Comparison of ENCODE assay signal across 8 cellular contexts in the genomic region with DNA sequence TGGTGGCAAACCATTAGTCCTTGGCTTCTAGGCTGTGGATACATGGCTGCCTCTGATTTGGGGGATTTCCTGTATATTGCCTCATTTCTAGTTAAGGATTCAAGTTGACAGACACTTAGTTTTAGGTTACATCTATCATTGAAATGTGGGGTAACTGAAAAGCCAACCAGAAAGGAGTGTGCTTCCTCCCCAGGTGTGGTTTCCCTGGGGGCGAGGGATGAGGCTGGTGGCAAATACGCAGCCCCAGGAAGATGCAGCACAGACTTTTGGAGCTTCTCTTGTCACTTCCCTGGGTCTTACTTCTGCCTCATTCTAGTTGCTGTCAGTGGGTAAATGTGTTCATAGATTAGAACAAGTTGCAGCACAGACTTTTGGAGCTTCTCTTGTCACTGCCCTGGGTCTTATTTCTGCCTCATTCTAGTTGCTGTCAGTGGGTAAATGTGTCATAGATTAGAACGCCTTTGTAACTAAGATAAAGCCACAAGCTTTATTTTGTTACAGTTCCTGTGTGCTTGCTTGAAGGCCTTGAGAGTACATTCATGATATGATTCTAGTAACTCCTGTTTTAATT.
DNase-seq lines count a peak whose midpoint lies in the region; ATAC-seq, FAIRE-seq and TF ChIP-seq lines count a peak whose summit lies in the region.

No MANE protein-coding gene starts in this region.

- POLR2A ChIA-PET in HepG2 (lab: Yijun Ruan, JAX), result interaction anchor here (1.5 kb wide), 1 partner anchor 38 kb away, joined by 8 read pairs; no protein-coding TSS in a partner anchor

- no peak for TF ChIP-seq POLR2A in HepG2 (IDR thresholded peaks at IDR 0.05; ENCODE audit: insufficient read depth in 1 of 2, low read depth in 2 of 2, low read length in 2 of 2)
- no peak for TF ChIP-seq POLR2A in uterus (IDR thresholded peaks at IDR 0.05)

- no peak overlapping the region for H3K4me2 ChIP-seq in HepG2 (ENCODE audit: low read depth, low read length)

- TF ChIP-seq EP300 in HepG2 (IDR thresholded peaks at IDR 0.05; ENCODE audit: low read depth in 2 of 2, low read length in 2 of 2) (no peak), HepG2 (CRISPR knock-in tag; IDR thresholded peaks at IDR 0.05; ENCODE audit: borderline replicate concordance) (no peak)

- no peak overlapping the region for H2AFZ ChIP-seq in HepG2 (ENCODE audit: low read length)

- ATAC-seq in HepG2, result no peak

- H3K9ac ChIP-seq in HepG2 (ENCODE audit: insufficient read depth, low read depth, low read length), result 0 out of 2 replicates have a peak overlapping the region, but pooled peaks have one; percentile 14

- H3K27ac ChIP-seq in HepG2 (ENCODE audit: extremely low read length, insufficient read depth, low read length) (peak overlapping the region; percentile 30), uterus (peak overlapping the region; percentile 71 to 85)

- intact Hi-C loops in HepG2 (cut with micrococcal nuclease; ENCODE audit: unreplicated experiment) (no loop called here), uterus (cut with DNase I; ENCODE audit: low total_unique reads) (no loop called here)

- no peak for TF ChIP-seq RAD21 in HepG2 (CRISPR knock-in tag; IDR thresholded peaks at IDR 0.05)

- no TSS peak for BruUV-seq in HepG2 (replicated peaks; lab: Mats Ljungman, UMichigan)

- no peak for TF ChIP-seq CTCF in HepG2 (CRISPR knock-in tag; IDR thresholded peaks at IDR 0.05)
- TF ChIP-seq CTCF in uterus (IDR thresholded peaks at IDR 0.05), result no peak
- TF ChIP-seq CTCF in GM13976 (IDR thresholded peaks at IDR 0.05; ENCODE audit: borderline replicate concordance, control extremely low read depth, extremely low read depth, insufficient read depth, missing control alignments), result no peak

- H3K9me3 ChIP-seq in HepG2 (ENCODE audit: low read length) (no peaks in the 10 kb centered on the region), uterus (no peaks in the 10 kb centered on the region)

- H3K4me3 ChIP-seq in HepG2 (replicated peaks in 1 of 3; ENCODE audit: insufficient read depth in 1 of 3, low read depth in 2 of 3, low read length in 3 of 3) (no peak overlapping the region), uterus (no peak overlapping the region)

- in situ Hi-C loops in HepG2 (cut with HindIII; ENCODE audit: extremely low pct_ligation_motif_present, low pct_unique_long_range_greater_than_20kb) (no loop called here), GM13976 (cut with MboI; ENCODE audit: low sequenced_read_pairs, unreplicated experiment) (no loop called here)

- H4K20me1 ChIP-seq in HepG2 (ENCODE audit: insufficient read depth, low read length), result no peaks in the 10 kb centered on the region

- H3K36me3 ChIP-seq in HepG2 (replicated peaks in 1 of 2; ENCODE audit: control insufficient read depth in 1 of 2, insufficient read depth in 2 of 2, low read length in 2 of 2) (no peaks in the 10 kb centered on the region; a peak in 1 of 5 replicates), uterus (no peaks in the 10 kb centered on the region)

- H3K4me1 ChIP-seq in HepG2 (ENCODE audit: insufficient read depth, low read length), result peaks cover 58% of the 10 kb centered on the region
- H3K4me1 ChIP-seq in uterus, result peaks cover 0 to 3% of the 10 kb centered on the region in 2 donors

- H3K27me3 ChIP-seq in HepG2 (ENCODE audit: control insufficient read depth in 1 of 2, insufficient read depth in 2 of 2, low read length in 2 of 2) (no peaks in the 10 kb centered on the region), uterus (no peaks in the 10 kb centered on the region)

- no peak for FAIRE-seq in HepG2 (lab: Jason Lieb, UNC)

- 100% methylated on average over 3 of the region's 3 CpGs for WGBS in HepG2 (ENCODE audit: low lambda C conversion rate)

- no peaks in the 10 kb centered on the region for H3K79me2 ChIP-seq in HepG2 (ENCODE audit: insufficient read depth, low read length)

- CTCF ChIA-PET in HepG2 (lab: Yijun Ruan, JAX; ENCODE audit: low intra/inter-chr PET ratio, low total read pairs), result no interaction called here

- DNase-seq in stimulated activated CD4-positive, alpha-beta T cell treated with anti-CD3 and anti-CD28 coated beads, Interleukin-15, amount 100 ng/mL, for 24 hours, result peak; percentile 49
- DNase-seq in stimulated activated CD4-positive, alpha-beta T cell treated with anti-CD3 and anti-CD28 coated beads, Interleukin-12 subunit alpha, Interleukin-12 subunit beta, amount 100 ng/mL, for 4 hours, result no peak
- DNase-seq in activated gamma-delta T cell treated with anti-CD3 and anti-CD28 coated beads, Interleukin-2, amount 50 U/mL, for 16 hours (ENCODE audit: low read depth), result peak; percentile 27
- DNase-seq in HepG2 (ENCODE audit: low spot score) (no peak), uterus (no peak), GM13976 (ENCODE audit: low spot score) (no peak), NCI-H82 treated with DMSO at 0.1 percent for 48 hours (lab: John Stamatoyannopoulos, UW; ENCODE audit: unreplicated experiment) (no peak), hypothalamus (lab: John Stamatoyannopoulos, UW) (no peak)

TF ChIP-seq in HepG2, 621 proteins besides CTCF, POLR2A, EP300 and RAD21:
- TF ChIP-seq ZNF800 (CRISPR knock-in tag; IDR thresholded peaks at IDR 0.05) (no peak), HNRNPH1 (optimal IDR thresholded peaks at IDR 0.05; ENCODE audit: low read depth, low read length) (no peak), ZNF629 (CRISPR knock-in tag; conservative IDR thresholded peaks at IDR 0.05) (no peak), NFYC (CRISPR knock-in tag; IDR thresholded peaks at IDR 0.05) (no peak)
- TF ChIP-seq, protein P1, sequence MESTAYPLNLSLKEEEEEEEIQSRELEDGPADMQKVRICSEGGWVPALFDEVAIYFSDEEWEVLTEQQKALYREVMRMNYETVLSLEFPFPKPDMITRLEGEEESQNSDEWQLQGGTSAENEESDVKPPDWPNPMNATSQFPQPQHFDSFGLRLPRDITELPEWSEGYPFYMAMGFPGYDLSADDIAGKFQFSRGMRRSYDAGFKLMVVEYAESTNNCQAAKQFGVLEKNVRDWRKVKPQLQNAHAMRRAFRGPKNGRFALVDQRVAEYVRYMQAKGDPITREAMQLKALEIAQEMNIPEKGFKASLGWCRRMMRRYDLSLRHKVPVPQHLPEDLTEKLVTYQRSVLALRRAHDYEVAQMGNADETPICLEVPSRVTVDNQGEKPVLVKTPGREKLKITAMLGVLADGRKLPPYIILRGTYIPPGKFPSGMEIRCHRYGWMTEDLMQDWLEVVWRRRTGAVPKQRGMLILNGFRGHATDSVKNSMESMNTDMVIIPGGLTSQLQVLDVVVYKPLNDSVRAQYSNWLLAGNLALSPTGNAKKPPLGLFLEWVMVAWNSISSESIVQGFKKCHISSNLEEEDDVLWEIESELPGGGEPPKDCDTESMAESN (CRISPR knock-in tag; conservative IDR thresholded peaks at IDR 0.05), result no peak
TF ChIP-seq in HepG2: peak in this region for 0.

Comparison
In these comparisons a context has a peak if more than half of its experiments do, and no peak if none do; other contexts are left out.
1. DNase-seq: peak in stimulated activated CD4-positive, alpha-beta T cell treated with anti-CD3 and anti-CD28 coated beads, Interleukin-15, amount 100 ng/mL, for 24 hours (single experiment) and activated gamma-delta T cell treated with anti-CD3 and anti-CD28 coated beads, Interleukin-2, amount 50 U/mL, for 16 hours (single experiment); none in stimulated activated CD4-positive, alpha-beta T cell treated with anti-CD3 and anti-CD28 coated beads, Interleukin-12 subunit alpha, Interleukin-12 subunit beta, amount 100 ng/mL, for 4 hours (single experiment), HepG2 (single experiment), uterus (0 of 2), GM13976 (single experiment), NCI-H82 treated with DMSO at 0.1 percent for 48 hours (single experiment) and hypothalamus (0 of 51).